Comparison of ENCODE assay signal across 8 cellular contexts in genomic region chr1:7070389-7071029, GRCh38.
DNase-seq lines count a peak whose midpoint lies in the region; ATAC-seq and TF ChIP-seq lines count a peak whose summit lies in the region.

No MANE protein-coding gene starts in this region.

- H3K9me2 ChIP-seq in PC-9 (ENCODE audit: insufficient read depth) = no peaks in the 10 kb centered on the region

- no peak overlapping the region for H3K4me3 ChIP-seq in CD8-positive, alpha-beta memory T cell (ENCODE audit: low read length)
- H3K4me3 ChIP-seq in PC-9 (no peak overlapping the region), fibroblast of the aortic adventitia (ENCODE audit: low read depth, low read length) (peak overlapping the region; percentile 49)

- no peaks in the 10 kb centered on the region for H3K27me3 ChIP-seq in CD8-positive, alpha-beta memory T cell (ENCODE audit: insufficient read depth, low read length, poor library complexity, severe bottlenecking)
- H3K27me3 ChIP-seq in PC-9 (ENCODE audit: insufficient read depth, low read depth) = peaks cover 30% of the 10 kb centered on the region

- H3K36me3 ChIP-seq in CD8-positive, alpha-beta memory T cell (ENCODE audit: insufficient read depth, low read length) = no peaks in the 10 kb centered on the region
- H3K36me3 ChIP-seq in PC-9 (ENCODE audit: low read depth) = no peaks in the 10 kb centered on the region

- no peaks in the 10 kb centered on the region for H4K20me1 ChIP-seq in PC-9 (ENCODE audit: insufficient read depth)

- CTCF ChIA-PET in CD8-positive, alpha-beta memory T cell (lab: Charles Lee) = interaction anchor here (0.6 to 2.0 kb wide), 4 partner anchors 9 to 459 kb away, joined by 4 to 6 read pairs (median 6); no protein-coding TSS in a partner anchor
- CTCF ChIA-PET in PC-9 (lab: Charles Lee) = interaction anchor here (0.5 kb wide), 1 partner anchor 166 kb away, joined by 3 read pairs; no protein-coding TSS in a partner anchor

- H3K9me3 ChIP-seq in CD8-positive, alpha-beta memory T cell (ENCODE audit: low read length) = no peaks in the 10 kb centered on the region
- no peaks in the 10 kb centered on the region for H3K9me3 ChIP-seq in PC-9 (ENCODE audit: insufficient read depth, low read depth)

- no peaks in the 10 kb centered on the region for H3K79me2 ChIP-seq in PC-9 (ENCODE audit: low read depth)

- H3K4me1 ChIP-seq in CD8-positive, alpha-beta memory T cell (ENCODE audit: insufficient read depth, low read length) = no peaks in the 10 kb centered on the region
- H3K4me1 ChIP-seq in PC-9 (replicated peaks; ENCODE audit: insufficient read depth) = no peaks in the 10 kb centered on the region

- H3K27me3 Mint-ChIP-seq in CD8-positive, alpha-beta memory T cell = peaks cover 8 to 36% of the 10 kb centered on the region in 2 donors
- peaks cover 17% of the 10 kb centered on the region for H3K27me3 Mint-ChIP-seq in activated T-cell treated with anti-CD3 and anti-CD28 coated beads, Interleukin-2, amount 50 U/mL, for 72 hours (ENCODE audit: low read depth)
- H3K27me3 Mint-ChIP-seq in neural crest cell (ENCODE audit: low read depth) = peaks cover 56% of the 10 kb centered on the region

- peak overlapping the region in 1 of 8 donors; percentile 0 for H3K27ac Mint-ChIP-seq in CD8-positive, alpha-beta memory T cell
- H3K27ac Mint-ChIP-seq in activated T-cell treated with anti-CD3 and anti-CD28 coated beads, Interleukin-2, amount 50 U/mL, for 72 hours = no peak overlapping the region
- no peak overlapping the region for H3K27ac Mint-ChIP-seq in neural crest cell (ENCODE audit: unreplicated experiment)

- no peak overlapping the region for H3K4me2 ChIP-seq in PC-9

- ATAC-seq in activated T-cell treated with anti-CD3 and anti-CD28 coated beads, Interleukin-2, amount 50 U/mL, for 72 hours (replicated peaks in 1 of 2) = peak; percentile 44 to 57
- ATAC-seq in GM21717 (IDR thresholded peaks at IDR 0.05; ENCODE audit: unreplicated experiment) = no peak

- DNase-seq in CD8-positive, alpha-beta memory T cell = peak in 4 of 5 donors; percentile 10 to 61 (median 22)
- DNase-seq in HK-2 (ENCODE audit: unreplicated experiment) (peak; percentile 56), PC-9 (peak in 1 of 2 experiments; percentile 32), fibroblast of the aortic adventitia (ENCODE audit: low read depth) (peak; percentile 72), neural crest cell (ENCODE audit: low read depth, low spot score) (peak; percentile 67), substantia nigra (lab: John Stamatoyannopoulos, UW) (peak in 37 of 49 donors; percentile 3 to 73 (median 37))
- DNase-seq in activated T-cell treated with anti-CD3 and anti-CD28 coated beads, Interleukin-2, amount 50 U/mL, for 72 hours = peak; percentile 60 to 67

- peak overlapping the region in 4 of 7 donors; percentile 46 to 67 (median 52) for H3K4me3 Mint-ChIP-seq in CD8-positive, alpha-beta memory T cell
- H3K4me3 Mint-ChIP-seq in activated T-cell treated with anti-CD3 and anti-CD28 coated beads, Interleukin-2, amount 50 U/mL, for 72 hours = no peak overlapping the region
- peak overlapping the region; percentile 77 for H3K4me3 Mint-ChIP-seq in neural crest cell

- peaks cover 2 to 5% (median 5%) of the 10 kb centered on the region in 3 donors for H3K4me1 Mint-ChIP-seq in CD8-positive, alpha-beta memory T cell
- no peaks in the 10 kb centered on the region for H3K4me1 Mint-ChIP-seq in activated T-cell treated with anti-CD3 and anti-CD28 coated beads, Interleukin-2, amount 50 U/mL, for 72 hours (ENCODE audit: low read depth)
- H3K4me1 Mint-ChIP-seq in neural crest cell = peaks cover 12% of the 10 kb centered on the region

- no peak overlapping the region for H2AFZ ChIP-seq in PC-9

- POLR2A ChIA-PET in CD8-positive, alpha-beta memory T cell (lab: Charles Lee) = no interaction called here
- POLR2A ChIA-PET in PC-9 (lab: Charles Lee; ENCODE audit: unreplicated experiment) = no interaction called here

- H3K36me3 Mint-ChIP-seq in CD8-positive, alpha-beta memory T cell = no peaks in the 10 kb centered on the region
- no peaks in the 10 kb centered on the region for H3K36me3 Mint-ChIP-seq in activated T-cell treated with anti-CD3 and anti-CD28 coated beads, Interleukin-2, amount 50 U/mL, for 72 hours (ENCODE audit: insufficient read depth in 2 of 2)
- no peaks in the 10 kb centered on the region for H3K36me3 Mint-ChIP-seq in neural crest cell (ENCODE audit: low read depth)

- H3F3A ChIP-seq in PC-9 (ENCODE audit: insufficient read depth, low read depth) = no peaks in the 10 kb centered on the region

- no peak overlapping the region for H3K27ac ChIP-seq in CD8-positive, alpha-beta memory T cell (ENCODE audit: low read depth, low read length)
- H3K27ac ChIP-seq in PC-9 (no peak overlapping the region), substantia nigra (ENCODE audit: low read depth, low read length, poor library complexity, severe bottlenecking) (no peak overlapping the region)

- BruUV-seq in PC-9 (replicated peaks; lab: Mats Ljungman, UMichigan) = no TSS peak

- intact Hi-C loops in PC-9 (cut with micrococcal nuclease; ENCODE audit: unreplicated experiment) = loop anchor here (1.0 kb wide), 1 partner anchor 350 kb away; no protein-coding TSS in a partner anchor

- H3K9me3 Mint-ChIP-seq in CD8-positive, alpha-beta memory T cell = no peaks in the 10 kb centered on the region
- H3K9me3 Mint-ChIP-seq in activated T-cell treated with anti-CD3 and anti-CD28 coated beads, Interleukin-2, amount 50 U/mL, for 72 hours = no peaks in the 10 kb centered on the region
- H3K9me3 Mint-ChIP-seq in neural crest cell = no peaks in the 10 kb centered on the region

- TF ChIP-seq CTCF in PC-9 (conservative IDR thresholded peaks at IDR 0.05) (peak; percentile 75), fibroblast of the aortic adventitia (IDR thresholded peaks at IDR 0.05; ENCODE audit: insufficient read depth, low read length) (peak; percentile 94), neural crest cell (conservative IDR thresholded peaks at IDR 0.05) (peak; percentile 86)

Comparison
In these comparisons a context has a peak if more than half of its experiments do, and no peak if none do; other contexts are left out.
1. H3K4me3 Mint-ChIP-seq: peak in CD8-positive, alpha-beta memory T cell (4 of 7) and neural crest cell (single experiment); none in activated T-cell treated with anti-CD3 and anti-CD28 coated beads, Interleukin-2, amount 50 U/mL, for 72 hours (0 of 2).
2. Peak in every context shown above with its lines, with median percentiles within 50 percentile points of each other: CTCF ChIP-seq.